ENCODE assay signal across 1 cellular context in the genomic region with DNA sequence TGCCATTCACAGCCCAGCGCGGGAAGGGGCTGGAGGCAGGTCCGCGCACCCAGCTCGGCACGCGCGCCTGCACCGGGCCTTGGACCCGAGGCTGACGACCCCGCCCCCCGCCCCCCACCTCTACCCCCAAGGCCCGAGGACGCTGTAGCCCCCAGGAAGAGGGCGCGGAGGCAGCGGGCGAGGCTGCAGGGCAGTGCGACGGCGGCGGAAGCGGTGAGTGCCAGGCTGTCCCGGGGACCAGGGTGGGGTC.
TF ChIP-seq lines count a peak whose summit lies in the region.

No MANE protein-coding gene starts in this region.

TF ChIP-seq in GM23338, 12 proteins besides CTCF, POLR2A, EP300 and RAD21 (continued from another document):
- TF ChIP-seq, protein P1, sequence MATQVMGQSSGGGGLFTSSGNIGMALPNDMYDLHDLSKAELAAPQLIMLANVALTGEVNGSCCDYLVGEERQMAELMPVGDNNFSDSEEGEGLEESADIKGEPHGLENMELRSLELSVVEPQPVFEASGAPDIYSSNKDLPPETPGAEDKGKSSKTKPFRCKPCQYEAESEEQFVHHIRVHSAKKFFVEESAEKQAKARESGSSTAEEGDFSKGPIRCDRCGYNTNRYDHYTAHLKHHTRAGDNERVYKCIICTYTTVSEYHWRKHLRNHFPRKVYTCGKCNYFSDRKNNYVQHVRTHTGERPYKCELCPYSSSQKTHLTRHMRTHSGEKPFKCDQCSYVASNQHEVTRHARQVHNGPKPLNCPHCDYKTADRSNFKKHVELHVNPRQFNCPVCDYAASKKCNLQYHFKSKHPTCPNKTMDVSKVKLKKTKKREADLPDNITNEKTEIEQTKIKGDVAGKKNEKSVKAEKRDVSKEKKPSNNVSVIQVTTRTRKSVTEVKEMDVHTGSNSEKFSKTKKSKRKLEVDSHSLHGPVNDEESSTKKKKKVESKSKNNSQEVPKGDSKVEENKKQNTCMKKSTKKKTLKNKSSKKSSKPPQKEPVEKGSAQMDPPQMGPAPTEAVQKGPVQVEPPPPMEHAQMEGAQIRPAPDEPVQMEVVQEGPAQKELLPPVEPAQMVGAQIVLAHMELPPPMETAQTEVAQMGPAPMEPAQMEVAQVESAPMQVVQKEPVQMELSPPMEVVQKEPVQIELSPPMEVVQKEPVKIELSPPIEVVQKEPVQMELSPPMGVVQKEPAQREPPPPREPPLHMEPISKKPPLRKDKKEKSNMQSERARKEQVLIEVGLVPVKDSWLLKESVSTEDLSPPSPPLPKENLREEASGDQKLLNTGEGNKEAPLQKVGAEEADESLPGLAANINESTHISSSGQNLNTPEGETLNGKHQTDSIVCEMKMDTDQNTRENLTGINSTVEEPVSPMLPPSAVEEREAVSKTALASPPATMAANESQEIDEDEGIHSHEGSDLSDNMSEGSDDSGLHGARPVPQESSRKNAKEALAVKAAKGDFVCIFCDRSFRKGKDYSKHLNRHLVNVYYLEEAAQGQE (IDR thresholded peaks at IDR 0.05; ENCODE audit: unreplicated experiment): no peak
- no peak for TF ChIP-seq NANOG (IDR thresholded peaks at IDR 0.05; ENCODE audit: borderline replicate concordance)
- TF ChIP-seq POLR2AphosphoS5 (IDR thresholded peaks at IDR 0.05; ENCODE audit: low read depth): no peak
- TF ChIP-seq, protein P2, sequence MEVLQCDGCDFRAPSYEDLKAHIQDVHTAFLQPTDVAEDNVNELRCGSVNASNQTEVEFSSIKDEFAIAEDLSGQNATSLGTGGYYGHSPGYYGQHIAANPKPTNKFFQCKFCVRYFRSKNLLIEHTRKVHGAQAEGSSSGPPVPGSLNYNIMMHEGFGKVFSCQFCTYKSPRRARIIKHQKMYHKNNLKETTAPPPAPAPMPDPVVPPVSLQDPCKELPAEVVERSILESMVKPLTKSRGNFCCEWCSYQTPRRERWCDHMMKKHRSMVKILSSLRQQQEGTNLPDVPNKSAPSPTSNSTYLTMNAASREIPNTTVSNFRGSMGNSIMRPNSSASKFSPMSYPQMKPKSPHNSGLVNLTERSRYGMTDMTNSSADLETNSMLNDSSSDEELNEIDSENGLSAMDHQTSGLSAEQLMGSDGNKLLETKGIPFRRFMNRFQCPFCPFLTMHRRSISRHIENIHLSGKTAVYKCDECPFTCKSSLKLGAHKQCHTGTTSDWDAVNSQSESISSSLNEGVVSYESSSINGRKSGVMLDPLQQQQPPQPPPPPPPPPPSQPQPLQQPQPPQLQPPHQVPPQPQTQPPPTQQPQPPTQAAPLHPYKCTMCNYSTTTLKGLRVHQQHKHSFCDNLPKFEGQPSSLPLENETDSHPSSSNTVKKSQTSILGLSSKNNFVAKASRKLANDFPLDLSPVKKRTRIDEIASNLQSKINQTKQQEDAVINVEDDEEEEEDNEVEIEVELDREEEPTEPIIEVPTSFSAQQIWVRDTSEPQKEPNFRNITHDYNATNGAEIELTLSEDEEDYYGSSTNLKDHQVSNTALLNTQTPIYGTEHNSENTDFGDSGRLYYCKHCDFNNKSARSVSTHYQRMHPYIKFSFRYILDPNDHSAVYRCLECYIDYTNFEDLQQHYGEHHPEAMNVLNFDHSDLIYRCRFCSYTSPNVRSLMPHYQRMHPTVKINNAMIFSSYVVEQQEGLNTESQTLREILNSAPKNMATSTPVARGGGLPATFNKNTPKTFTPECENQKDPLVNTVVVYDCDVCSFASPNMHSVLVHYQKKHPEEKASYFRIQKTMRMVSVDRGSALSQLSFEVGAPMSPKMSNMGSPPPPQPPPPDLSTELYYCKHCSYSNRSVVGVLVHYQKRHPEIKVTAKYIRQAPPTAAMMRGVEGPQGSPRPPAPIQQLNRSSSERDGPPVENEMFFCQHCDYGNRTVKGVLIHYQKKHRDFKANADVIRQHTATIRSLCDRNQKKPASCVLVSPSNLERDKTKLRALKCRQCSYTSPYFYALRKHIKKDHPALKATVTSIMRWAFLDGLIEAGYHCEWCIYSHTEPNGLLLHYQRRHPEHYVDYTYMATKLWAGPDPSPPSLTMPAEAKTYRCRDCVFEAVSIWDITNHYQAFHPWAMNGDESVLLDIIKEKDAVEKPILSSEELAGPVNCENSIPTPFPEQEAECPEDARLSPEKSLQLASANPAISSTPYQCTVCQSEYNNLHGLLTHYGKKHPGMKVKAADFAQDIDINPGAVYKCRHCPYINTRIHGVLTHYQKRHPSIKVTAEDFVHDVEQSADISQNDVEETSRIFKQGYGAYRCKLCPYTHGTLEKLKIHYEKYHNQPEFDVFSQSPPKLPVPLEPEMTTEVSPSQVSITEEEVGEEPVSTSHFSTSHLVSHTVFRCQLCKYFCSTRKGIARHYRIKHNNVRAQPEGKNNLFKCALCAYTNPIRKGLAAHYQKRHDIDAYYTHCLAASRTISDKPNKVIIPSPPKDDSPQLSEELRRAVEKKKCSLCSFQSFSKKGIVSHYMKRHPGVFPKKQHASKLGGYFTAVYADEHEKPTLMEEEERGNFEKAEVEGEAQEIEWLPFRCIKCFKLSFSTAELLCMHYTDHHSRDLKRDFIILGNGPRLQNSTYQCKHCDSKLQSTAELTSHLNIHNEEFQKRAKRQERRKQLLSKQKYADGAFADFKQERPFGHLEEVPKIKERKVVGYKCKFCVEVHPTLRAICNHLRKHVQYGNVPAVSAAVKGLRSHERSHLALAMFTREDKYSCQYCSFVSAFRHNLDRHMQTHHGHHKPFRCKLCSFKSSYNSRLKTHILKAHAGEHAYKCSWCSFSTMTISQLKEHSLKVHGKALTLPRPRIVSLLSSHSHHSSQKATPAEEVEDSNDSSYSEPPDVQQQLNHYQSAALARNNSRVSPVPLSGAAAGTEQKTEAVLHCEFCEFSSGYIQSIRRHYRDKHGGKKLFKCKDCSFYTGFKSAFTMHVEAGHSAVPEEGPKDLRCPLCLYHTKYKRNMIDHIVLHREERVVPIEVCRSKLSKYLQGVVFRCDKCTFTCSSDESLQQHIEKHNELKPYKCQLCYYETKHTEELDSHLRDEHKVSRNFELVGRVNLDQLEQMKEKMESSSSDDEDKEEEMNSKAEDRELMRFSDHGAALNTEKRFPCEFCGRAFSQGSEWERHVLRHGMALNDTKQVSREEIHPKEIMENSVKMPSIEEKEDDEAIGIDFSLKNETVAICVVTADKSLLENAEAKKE (CRISPR knock-in tag; IDR thresholded peaks at IDR 0.05): no peak
